In the genomic region with DNA sequence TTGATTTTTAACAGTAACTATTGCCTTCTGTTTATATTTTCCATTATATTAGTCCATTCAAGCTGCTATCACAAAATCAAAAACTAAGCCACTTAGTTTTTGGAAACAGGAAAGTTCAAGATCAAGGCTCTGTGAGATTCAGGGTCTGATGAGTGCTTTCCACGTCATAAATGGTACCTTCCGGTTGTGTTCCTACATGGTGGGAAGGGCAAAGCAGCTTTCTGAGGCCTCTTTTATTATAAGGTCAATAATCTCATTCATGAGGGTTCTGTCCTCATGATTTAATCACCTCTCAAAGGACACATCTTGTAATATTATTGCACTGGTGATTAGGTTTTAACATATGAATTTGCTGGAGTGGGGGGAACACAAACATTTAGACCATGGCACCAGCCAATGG, we compare ENCODE assay signal across 2 cellular contexts.
TF ChIP-seq lines count a peak whose summit lies in the region.

No MANE protein-coding gene starts in this region.

TF ChIP-seq in IMR-90, 13 proteins besides CTCF, POLR2A, EP300 and RAD21:
- TF ChIP-seq, protein P1, sequence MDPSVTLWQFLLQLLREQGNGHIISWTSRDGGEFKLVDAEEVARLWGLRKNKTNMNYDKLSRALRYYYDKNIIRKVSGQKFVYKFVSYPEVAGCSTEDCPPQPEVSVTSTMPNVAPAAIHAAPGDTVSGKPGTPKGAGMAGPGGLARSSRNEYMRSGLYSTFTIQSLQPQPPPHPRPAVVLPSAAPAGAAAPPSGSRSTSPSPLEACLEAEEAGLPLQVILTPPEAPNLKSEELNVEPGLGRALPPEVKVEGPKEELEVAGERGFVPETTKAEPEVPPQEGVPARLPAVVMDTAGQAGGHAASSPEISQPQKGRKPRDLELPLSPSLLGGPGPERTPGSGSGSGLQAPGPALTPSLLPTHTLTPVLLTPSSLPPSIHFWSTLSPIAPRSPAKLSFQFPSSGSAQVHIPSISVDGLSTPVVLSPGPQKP (IDR thresholded peaks at IDR 0.05; ENCODE audit: borderline replicate concordance, low read depth, low read length), result no peak
- TF ChIP-seq RCOR1 (IDR thresholded peaks at IDR 0.05; ENCODE audit: insufficient replicate concordance, low read length) (no peak), MAFK (IDR thresholded peaks at IDR 0.05; ENCODE audit: low read depth, low read length) (no peak), MXI1 (IDR thresholded peaks at IDR 0.05; ENCODE audit: borderline replicate concordance, low read depth, low read length) (no peak), NFE2L2 (IDR thresholded peaks at IDR 0.05; ENCODE audit: low read depth, low read length) (no peak), CEBPB (IDR thresholded peaks at IDR 0.05; ENCODE audit: low read depth, low read length) (no peak), SMC3 (IDR thresholded peaks at IDR 0.05; ENCODE audit: low read depth, low read length) (no peak), CHD1 (IDR thresholded peaks at IDR 0.05; ENCODE audit: low read depth, low read length) (no peak)

TF ChIP-seq in SK-N-SH, 30 proteins besides CTCF, POLR2A, EP300 and RAD21 (continued from another document):
- TF ChIP-seq, protein P2, sequence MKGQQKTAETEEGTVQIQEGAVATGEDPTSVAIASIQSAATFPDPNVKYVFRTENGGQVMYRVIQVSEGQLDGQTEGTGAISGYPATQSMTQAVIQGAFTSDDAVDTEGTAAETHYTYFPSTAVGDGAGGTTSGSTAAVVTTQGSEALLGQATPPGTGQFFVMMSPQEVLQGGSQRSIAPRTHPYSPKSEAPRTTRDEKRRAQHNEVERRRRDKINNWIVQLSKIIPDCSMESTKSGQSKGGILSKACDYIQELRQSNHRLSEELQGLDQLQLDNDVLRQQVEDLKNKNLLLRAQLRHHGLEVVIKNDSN (IDR thresholded peaks at IDR 0.05; ENCODE audit: borderline replicate concordance, low read depth), result no peak
- no peak for TF ChIP-seq NRF1 (IDR thresholded peaks at IDR 0.05; ENCODE audit: low read depth, low read length)
- TF ChIP-seq POLR2AphosphoS5 (IDR thresholded peaks at IDR 0.05; ENCODE audit: low read depth, low read length), result no peak
- no peak for TF ChIP-seq SMC3 (IDR thresholded peaks at IDR 0.05; ENCODE audit: low read depth, low read length)
- no peak for TF ChIP-seq SIN3A (IDR thresholded peaks at IDR 0.05; ENCODE audit: borderline replicate concordance, low read depth, low read length)
- TF ChIP-seq YY1 (IDR thresholded peaks at IDR 0.05; ENCODE audit: low read depth), result no peak
- no peak for TF ChIP-seq TEAD4 (IDR thresholded peaks at IDR 0.05; ENCODE audit: borderline replicate concordance, insufficient read depth)
- TF ChIP-seq ELF1 (IDR thresholded peaks at IDR 0.05), result no peak
- TF ChIP-seq EZH2phosphoT487 (IDR thresholded peaks at IDR 0.05; ENCODE audit: borderline replicate concordance, low read depth), result no peak
- TF ChIP-seq, protein P3, sequence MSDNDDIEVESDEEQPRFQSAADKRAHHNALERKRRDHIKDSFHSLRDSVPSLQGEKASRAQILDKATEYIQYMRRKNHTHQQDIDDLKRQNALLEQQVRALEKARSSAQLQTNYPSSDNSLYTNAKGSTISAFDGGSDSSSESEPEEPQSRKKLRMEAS (IDR thresholded peaks at IDR 0.05; ENCODE audit: low read depth), result no peak
- TF ChIP-seq FOXJ3 (CRISPR knock-in tag; IDR thresholded peaks at IDR 0.05), result no peak
TF ChIP-seq in SK-N-SH: peak in this region for 0.
